In the genomic region with DNA sequence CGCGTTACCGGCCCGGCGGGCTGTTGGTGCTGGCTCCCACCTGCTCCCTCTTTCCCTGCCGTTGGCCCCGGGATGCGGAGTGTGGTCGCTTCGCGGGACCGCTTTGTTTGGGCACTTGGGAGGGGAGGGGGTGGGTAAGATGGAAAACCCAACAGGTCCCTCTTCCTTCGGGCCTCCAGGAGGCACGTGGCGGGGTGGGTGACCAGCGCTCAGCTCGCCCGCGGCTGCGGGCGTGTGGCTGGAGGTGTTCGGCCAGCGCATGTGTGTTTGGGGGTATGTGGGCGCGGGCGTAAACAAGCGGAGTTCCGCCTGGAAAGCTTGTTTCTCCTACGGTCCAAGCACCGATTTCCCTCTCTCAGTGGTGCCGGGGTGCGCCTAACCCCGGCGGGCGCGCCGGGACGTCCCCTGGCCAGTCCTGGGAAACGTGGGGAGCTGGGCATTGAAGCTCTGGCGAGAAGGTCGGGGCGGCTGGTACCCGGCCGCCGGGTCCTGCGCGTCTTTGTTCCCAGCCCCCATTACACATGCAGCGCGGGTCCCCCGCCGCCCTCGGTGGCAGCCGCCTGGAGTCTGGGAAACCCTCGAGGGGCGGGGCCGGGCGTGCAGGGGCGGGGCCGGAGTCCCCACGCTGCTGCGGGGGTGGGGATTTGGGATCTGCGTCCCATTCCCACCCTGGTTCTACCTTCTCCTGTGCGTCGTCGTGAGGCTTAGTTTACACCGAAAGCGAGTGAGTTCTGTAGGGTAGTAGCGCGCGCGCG, we compare ENCODE assay signal across 1 cellular context.
TF ChIP-seq lines count a peak whose summit lies in the region.

No MANE protein-coding gene starts in this region.

TF ChIP-seq in HepG2, 621 proteins besides CTCF, POLR2A, EP300 and RAD21 (continued from another document and continues in another):
- TF ChIP-seq, protein P1, sequence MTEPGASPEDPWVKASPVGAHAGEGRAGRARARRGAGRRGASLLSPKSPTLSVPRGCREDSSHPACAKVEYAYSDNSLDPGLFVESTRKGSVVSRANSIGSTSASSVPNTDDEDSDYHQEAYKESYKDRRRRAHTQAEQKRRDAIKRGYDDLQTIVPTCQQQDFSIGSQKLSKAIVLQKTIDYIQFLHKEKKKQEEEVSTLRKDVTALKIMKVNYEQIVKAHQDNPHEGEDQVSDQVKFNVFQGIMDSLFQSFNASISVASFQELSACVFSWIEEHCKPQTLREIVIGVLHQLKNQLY (CRISPR knock-in tag; IDR thresholded peaks at IDR 0.05), result no peak
- TF ChIP-seq ZNF317 (CRISPR knock-in tag; IDR thresholded peaks at IDR 0.05) (no peak), RELA (CRISPR knock-in tag; IDR thresholded peaks at IDR 0.05) (0 out of 2 replicates have a peak, but pooled peaks have one; percentile 42), MXD4 (CRISPR knock-in tag; IDR thresholded peaks at IDR 0.05) (peak; percentile 85; the same call in 1 of the 2 replicates), HOXA7 (CRISPR knock-in tag; IDR thresholded peaks at IDR 0.05) (no peak), ZNF468 (CRISPR knock-in tag; IDR thresholded peaks at IDR 0.05) (no peak), ZBTB7B (CRISPR knock-in tag; IDR thresholded peaks at IDR 0.05) (peak; percentile 16; the same call in 1 of the 2 replicates), MATR3 (CRISPR knock-in tag; IDR thresholded peaks at IDR 0.05) (no peak), ZNF883 (CRISPR knock-in tag; IDR thresholded peaks at IDR 0.05; ENCODE audit: not compliant biosample characterization) (no peak), GTF2F1 (IDR thresholded peaks at IDR 0.05; ENCODE audit: low read length) (no peak), CENPT (CRISPR knock-in tag; IDR thresholded peaks at IDR 0.05; ENCODE audit: low read depth) (no peak), GTF3A (CRISPR knock-in tag; conservative IDR thresholded peaks at IDR 0.05) (0 out of 2 replicates have a peak, but pooled peaks have one; percentile 57), SALL1 (CRISPR knock-in tag; IDR thresholded peaks at IDR 0.05) (peak; percentile 11; the same call in 1 of the 2 replicates), NFRKB (IDR thresholded peaks at IDR 0.05) (no peak), CEBPG (CRISPR knock-in tag; IDR thresholded peaks at IDR 0.05) (0 out of 2 replicates have a peak, but pooled peaks have one; percentile 30), FOXA1 (IDR thresholded peaks at IDR 0.05) (no peak), FOXA1 (CRISPR knock-in tag; IDR thresholded peaks at IDR 0.05) (0 out of 2 replicates have a peak, but pooled peaks have one; percentile 9), ZZZ3 (CRISPR knock-in tag; IDR thresholded peaks at IDR 0.05; ENCODE audit: borderline replicate concordance) (no peak), ZFX (CRISPR knock-in tag; IDR thresholded peaks at IDR 0.05; ENCODE audit: low read depth) (peak; percentile 25; the same call in 1 of the 2 replicates), XRCC5 (optimal IDR thresholded peaks at IDR 0.05; ENCODE audit: low read length) (no peak), SOX13 (IDR thresholded peaks at IDR 0.05) (no peak), SOX13 (CRISPR knock-in tag; conservative IDR thresholded peaks at IDR 0.05 in 1 of 2, IDR thresholded peaks at IDR 0.05 in 1 of 2) (0 out of 4 replicates have a peak, but pooled peaks of 1 of the 2 experiments have one; percentile 29), ZNF607 (CRISPR knock-in tag; IDR thresholded peaks at IDR 0.05; ENCODE audit: borderline replicate concordance) (no peak), RBAK (CRISPR knock-in tag; IDR thresholded peaks at IDR 0.05) (no peak), MEIS1 (CRISPR knock-in tag; IDR thresholded peaks at IDR 0.05; ENCODE audit: borderline replicate concordance) (no peak; the same call in 1 of the 2 replicates), NAIF1 (CRISPR knock-in tag; IDR thresholded peaks at IDR 0.05; ENCODE audit: borderline replicate concordance) (no peak), ZNF33A (CRISPR knock-in tag; IDR thresholded peaks at IDR 0.05; ENCODE audit: borderline replicate concordance) (no peak), RXRB (CRISPR knock-in tag; IDR thresholded peaks at IDR 0.05; ENCODE audit: borderline replicate concordance) (no peak; the same call in 1 of the 2 replicates), NR1H2 (CRISPR knock-in tag; IDR thresholded peaks at IDR 0.05; ENCODE audit: borderline replicate concordance, low read depth) (no peak), ZNF746 (CRISPR knock-in tag; IDR thresholded peaks at IDR 0.05) (no peak), SMARCC2 (IDR thresholded peaks at IDR 0.05) (no peak), ZNF17 (CRISPR knock-in tag; IDR thresholded peaks at IDR 0.05) (no peak), GATA4 (IDR thresholded peaks at IDR 0.05; ENCODE audit: borderline replicate concordance, low read depth) (no peak), HOXA9 (CRISPR knock-in tag; IDR thresholded peaks at IDR 0.05; ENCODE audit: borderline replicate concordance) (peak; percentile 50; the same call in 1 of the 2 replicates), NFIC (IDR thresholded peaks at IDR 0.05; ENCODE audit: low read length) (no peak), SMAD3 (CRISPR knock-in tag; IDR thresholded peaks at IDR 0.05) (no peak), ZNF546 (CRISPR knock-in tag; conservative IDR thresholded peaks at IDR 0.05) (0 out of 2 replicates have a peak, but pooled peaks have one; percentile 40), MTA3 (CRISPR knock-in tag; IDR thresholded peaks at IDR 0.05) (no peak), ZNF577 (CRISPR knock-in tag; IDR thresholded peaks at IDR 0.05; ENCODE audit: borderline replicate concordance, low read depth) (no peak), NRL (CRISPR knock-in tag; IDR thresholded peaks at IDR 0.05; ENCODE audit: borderline replicate concordance) (no peak), KLF6 (CRISPR knock-in tag; IDR thresholded peaks at IDR 0.05) (peak; percentile 66), PRMT3 (CRISPR knock-in tag; IDR thresholded peaks at IDR 0.05; ENCODE audit: borderline replicate concordance, low read depth) (0 out of 2 replicates have a peak, but pooled peaks have one; percentile 4), POLR2AphosphoS5 (IDR thresholded peaks at IDR 0.05; ENCODE audit: low read depth, low read length) (peak; percentile 48)
- TF ChIP-seq, protein P2, sequence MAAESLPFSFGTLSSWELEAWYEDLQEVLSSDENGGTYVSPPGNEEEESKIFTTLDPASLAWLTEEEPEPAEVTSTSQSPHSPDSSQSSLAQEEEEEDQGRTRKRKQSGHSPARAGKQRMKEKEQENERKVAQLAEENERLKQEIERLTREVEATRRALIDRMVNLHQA (CRISPR knock-in tag; IDR thresholded peaks at IDR 0.05), result no peak
- TF ChIP-seq, protein P3, sequence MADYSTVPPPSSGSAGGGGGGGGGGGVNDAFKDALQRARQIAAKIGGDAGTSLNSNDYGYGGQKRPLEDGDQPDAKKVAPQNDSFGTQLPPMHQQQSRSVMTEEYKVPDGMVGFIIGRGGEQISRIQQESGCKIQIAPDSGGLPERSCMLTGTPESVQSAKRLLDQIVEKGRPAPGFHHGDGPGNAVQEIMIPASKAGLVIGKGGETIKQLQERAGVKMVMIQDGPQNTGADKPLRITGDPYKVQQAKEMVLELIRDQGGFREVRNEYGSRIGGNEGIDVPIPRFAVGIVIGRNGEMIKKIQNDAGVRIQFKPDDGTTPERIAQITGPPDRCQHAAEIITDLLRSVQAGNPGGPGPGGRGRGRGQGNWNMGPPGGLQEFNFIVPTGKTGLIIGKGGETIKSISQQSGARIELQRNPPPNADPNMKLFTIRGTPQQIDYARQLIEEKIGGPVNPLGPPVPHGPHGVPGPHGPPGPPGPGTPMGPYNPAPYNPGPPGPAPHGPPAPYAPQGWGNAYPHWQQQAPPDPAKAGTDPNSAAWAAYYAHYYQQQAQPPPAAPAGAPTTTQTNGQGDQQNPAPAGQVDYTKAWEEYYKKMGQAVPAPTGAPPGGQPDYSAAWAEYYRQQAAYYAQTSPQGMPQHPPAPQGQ (CRISPR knock-in tag; IDR thresholded peaks at IDR 0.05; ENCODE audit: borderline replicate concordance), result no peak
- TF ChIP-seq, protein P4, sequence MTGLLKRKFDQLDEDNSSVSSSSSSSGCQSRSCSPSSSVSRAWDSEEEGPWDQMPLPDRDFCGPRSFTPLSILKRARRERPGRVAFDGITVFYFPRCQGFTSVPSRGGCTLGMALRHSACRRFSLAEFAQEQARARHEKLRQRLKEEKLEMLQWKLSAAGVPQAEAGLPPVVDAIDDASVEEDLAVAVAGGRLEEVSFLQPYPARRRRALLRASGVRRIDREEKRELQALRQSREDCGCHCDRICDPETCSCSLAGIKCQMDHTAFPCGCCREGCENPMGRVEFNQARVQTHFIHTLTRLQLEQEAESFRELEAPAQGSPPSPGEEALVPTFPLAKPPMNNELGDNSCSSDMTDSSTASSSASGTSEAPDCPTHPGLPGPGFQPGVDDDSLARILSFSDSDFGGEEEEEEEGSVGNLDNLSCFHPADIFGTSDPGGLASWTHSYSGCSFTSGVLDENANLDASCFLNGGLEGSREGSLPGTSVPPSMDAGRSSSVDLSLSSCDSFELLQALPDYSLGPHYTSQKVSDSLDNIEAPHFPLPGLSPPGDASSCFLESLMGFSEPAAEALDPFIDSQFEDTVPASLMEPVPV (CRISPR knock-in tag; IDR thresholded peaks at IDR 0.05), result 0 out of 2 replicates have a peak, but pooled peaks have one; percentile 52
- TF ChIP-seq, protein P5, sequence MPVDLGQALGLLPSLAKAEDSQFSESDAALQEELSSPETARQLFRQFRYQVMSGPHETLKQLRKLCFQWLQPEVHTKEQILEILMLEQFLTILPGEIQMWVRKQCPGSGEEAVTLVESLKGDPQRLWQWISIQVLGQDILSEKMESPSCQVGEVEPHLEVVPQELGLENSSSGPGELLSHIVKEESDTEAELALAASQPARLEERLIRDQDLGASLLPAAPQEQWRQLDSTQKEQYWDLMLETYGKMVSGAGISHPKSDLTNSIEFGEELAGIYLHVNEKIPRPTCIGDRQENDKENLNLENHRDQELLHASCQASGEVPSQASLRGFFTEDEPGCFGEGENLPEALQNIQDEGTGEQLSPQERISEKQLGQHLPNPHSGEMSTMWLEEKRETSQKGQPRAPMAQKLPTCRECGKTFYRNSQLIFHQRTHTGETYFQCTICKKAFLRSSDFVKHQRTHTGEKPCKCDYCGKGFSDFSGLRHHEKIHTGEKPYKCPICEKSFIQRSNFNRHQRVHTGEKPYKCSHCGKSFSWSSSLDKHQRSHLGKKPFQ (CRISPR knock-in tag; IDR thresholded peaks at IDR 0.05; ENCODE audit: insufficient replicate concordance), result no peak
- TF ChIP-seq, protein P6, sequence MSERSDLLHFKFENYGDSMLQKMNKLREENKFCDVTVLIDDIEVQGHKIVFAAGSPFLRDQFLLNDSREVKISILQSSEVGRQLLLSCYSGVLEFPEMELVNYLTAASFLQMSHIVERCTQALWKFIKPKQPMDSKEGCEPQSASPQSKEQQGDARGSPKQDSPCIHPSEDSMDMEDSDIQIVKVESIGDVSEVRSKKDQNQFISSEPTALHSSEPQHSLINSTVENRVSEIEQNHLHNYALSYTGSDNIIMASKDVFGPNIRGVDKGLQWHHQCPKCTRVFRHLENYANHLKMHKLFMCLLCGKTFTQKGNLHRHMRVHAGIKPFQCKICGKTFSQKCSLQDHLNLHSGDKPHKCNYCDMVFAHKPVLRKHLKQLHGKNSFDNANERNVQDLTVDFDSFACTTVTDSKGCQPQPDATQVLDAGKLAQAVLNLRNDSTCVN (CRISPR knock-in tag; IDR thresholded peaks at IDR 0.05; ENCODE audit: borderline replicate concordance), result no peak
- TF ChIP-seq, protein P7, sequence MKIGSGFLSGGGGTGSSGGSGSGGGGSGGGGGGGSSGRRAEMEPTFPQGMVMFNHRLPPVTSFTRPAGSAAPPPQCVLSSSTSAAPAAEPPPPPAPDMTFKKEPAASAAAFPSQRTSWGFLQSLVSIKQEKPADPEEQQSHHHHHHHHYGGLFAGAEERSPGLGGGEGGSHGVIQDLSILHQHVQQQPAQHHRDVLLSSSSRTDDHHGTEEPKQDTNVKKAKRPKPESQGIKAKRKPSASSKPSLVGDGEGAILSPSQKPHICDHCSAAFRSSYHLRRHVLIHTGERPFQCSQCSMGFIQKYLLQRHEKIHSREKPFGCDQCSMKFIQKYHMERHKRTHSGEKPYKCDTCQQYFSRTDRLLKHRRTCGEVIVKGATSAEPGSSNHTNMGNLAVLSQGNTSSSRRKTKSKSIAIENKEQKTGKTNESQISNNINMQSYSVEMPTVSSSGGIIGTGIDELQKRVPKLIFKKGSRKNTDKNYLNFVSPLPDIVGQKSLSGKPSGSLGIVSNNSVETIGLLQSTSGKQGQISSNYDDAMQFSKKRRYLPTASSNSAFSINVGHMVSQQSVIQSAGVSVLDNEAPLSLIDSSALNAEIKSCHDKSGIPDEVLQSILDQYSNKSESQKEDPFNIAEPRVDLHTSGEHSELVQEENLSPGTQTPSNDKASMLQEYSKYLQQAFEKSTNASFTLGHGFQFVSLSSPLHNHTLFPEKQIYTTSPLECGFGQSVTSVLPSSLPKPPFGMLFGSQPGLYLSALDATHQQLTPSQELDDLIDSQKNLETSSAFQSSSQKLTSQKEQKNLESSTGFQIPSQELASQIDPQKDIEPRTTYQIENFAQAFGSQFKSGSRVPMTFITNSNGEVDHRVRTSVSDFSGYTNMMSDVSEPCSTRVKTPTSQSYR (CRISPR knock-in tag; IDR thresholded peaks at IDR 0.05; ENCODE audit: borderline replicate concordance), result peak; percentile 65; the same call in 1 of the 2 replicates
- TF ChIP-seq, protein P8, sequence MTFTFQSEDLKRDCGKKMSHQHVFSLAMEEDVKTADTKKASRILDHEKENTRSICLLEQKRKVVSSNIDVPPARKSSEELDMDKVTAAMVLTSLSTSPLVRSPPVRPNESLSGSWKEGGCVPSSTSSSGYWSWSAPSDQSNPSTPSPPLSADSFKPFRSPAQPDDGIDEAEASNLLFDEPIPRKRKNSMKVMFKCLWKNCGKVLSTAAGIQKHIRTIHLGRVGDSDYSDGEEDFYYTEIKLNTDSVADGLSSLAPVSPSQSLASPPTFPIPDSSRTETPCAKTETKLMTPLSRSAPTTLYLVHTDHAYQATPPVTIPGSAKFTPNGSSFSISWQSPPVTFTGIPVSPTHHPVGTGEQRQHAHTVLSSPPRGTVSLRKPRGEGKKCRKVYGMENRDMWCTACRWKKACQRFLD (CRISPR knock-in tag; IDR thresholded peaks at IDR 0.05; ENCODE audit: borderline replicate concordance), result 0 out of 2 replicates have a peak, but pooled peaks have one; percentile 32
- TF ChIP-seq, protein P9, sequence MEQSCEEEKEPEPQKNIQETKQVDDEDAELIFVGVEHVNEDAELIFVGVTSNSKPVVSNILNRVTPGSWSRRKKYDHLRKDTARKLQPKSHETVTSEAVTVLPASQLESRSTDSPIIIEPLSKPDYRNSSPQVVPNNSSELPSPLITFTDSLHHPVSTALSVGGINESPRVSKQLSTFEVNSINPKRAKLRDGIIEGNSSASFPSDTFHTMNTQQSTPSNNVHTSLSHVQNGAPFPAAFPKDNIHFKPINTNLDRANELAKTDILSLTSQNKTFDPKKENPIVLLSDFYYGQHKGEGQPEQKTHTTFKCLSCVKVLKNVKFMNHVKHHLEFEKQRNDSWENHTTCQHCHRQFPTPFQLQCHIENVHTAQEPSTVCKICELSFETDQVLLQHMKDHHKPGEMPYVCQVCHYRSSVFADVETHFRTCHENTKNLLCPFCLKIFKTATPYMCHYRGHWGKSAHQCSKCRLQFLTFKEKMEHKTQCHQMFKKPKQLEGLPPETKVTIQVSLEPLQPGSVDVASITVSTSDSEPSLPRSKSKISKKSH (CRISPR knock-in tag; IDR thresholded peaks at IDR 0.05; ENCODE audit: borderline replicate concordance), result no peak; the same call in 1 of the 2 replicates
